ENCODE assay signal across 13 cellular contexts in genomic region chr6:4780360-4780812, GRCh38. TPM values are rescaled to one million over a fixed set of nuclear protein-coding genes. Genes with fewer than 3 reads are reported as not detected.
DNase-seq lines count a peak whose midpoint lies in the region; ATAC-seq and TF ChIP-seq lines count a peak whose summit lies in the region.
"Had no signal": no experiment of that assay in that cellular context is flagged by ENCODE, and none has a peak within 500 bp of the region (broad histone marks: within the 10 kb centered on the region; RNA-seq: fewer than 3 reads in every experiment).

No MANE protein-coding gene starts in this region.

- H3K9me3 Mint-ChIP-seq in activated T-cell treated with anti-CD3 and anti-CD28 coated beads, Interleukin-2, amount 50 U/mL, for 24 hours: peaks cover 19% of the 10 kb centered on the region

- no peaks in the 10 kb centered on the region for H3K27me3 ChIP-seq in colonic mucosa
- H3K27me3 ChIP-seq: testis had no signal

- H3K4me1 Mint-ChIP-seq in activated T-cell treated with anti-CD3 and anti-CD28 coated beads, Interleukin-2, amount 50 U/mL, for 24 hours (ENCODE audit: low read depth): peaks cover 68% of the 10 kb centered on the region

- H3K27me3 Mint-ChIP-seq in activated T-cell treated with anti-CD3 and anti-CD28 coated beads, Interleukin-2, amount 50 U/mL, for 24 hours: no peaks in the 10 kb centered on the region

- no peak for TF ChIP-seq CTCF in colonic mucosa (IDR thresholded peaks at IDR 0.05)

- H3K4me3 ChIP-seq in colonic mucosa: no peak overlapping the region
- H3K4me3 ChIP-seq: testis had no signal

- H3K9me3 ChIP-seq in colonic mucosa: no peaks in the 10 kb centered on the region
- H3K9me3 ChIP-seq: testis had no signal

- H3K4me3 Mint-ChIP-seq in activated T-cell treated with anti-CD3 and anti-CD28 coated beads, Interleukin-2, amount 50 U/mL, for 24 hours: no peak overlapping the region

- no peak overlapping the region for H3K27ac ChIP-seq in colonic mucosa
- H3K27ac ChIP-seq: testis had no signal

- ATAC-seq in HG02885 (IDR thresholded peaks at IDR 0.05; ENCODE audit: poor library complexity, unreplicated experiment): no peak

- intact Hi-C loops in colonic mucosa (cut with DNase I): no loop called here
- intact Hi-C loops in posterior cingulate gyrus (cut with DNase I): no loop called here

- DNase-seq in NCI-H82 (lab: John Stamatoyannopoulos, UW) (peak; percentile 34), NCI-H82 treated with DMSO at 0.1 percent for 48 hours (lab: John Stamatoyannopoulos, UW; ENCODE audit: unreplicated experiment) (no peak), NCI-H226 (peak; percentile 39), colonic mucosa (peak; percentile 50), renal cortical epithelial cell (ENCODE audit: low read depth) (peak; percentile 55), posterior cingulate gyrus (no peak)
- DNase-seq in activated T-cell treated with anti-CD3 and anti-CD28 coated beads, Interleukin-2, amount 50 U/mL, for 24 hours: no peak
- DNase-seq: 8988T; activated T-cell treated with anti-CD3 and anti-CD28 coated beads, Interleukin-2, amount 50 U/mL, for 1 hour; NCI-H510A treated with DMSO at 0.1 percent for 48 hours; SHP77; testis had no signal

- peaks cover 11% of the 10 kb centered on the region for H3K36me3 Mint-ChIP-seq in activated T-cell treated with anti-CD3 and anti-CD28 coated beads, Interleukin-2, amount 50 U/mL, for 24 hours (ENCODE audit: low read depth)

- peaks cover 5% of the 10 kb centered on the region for H3K4me1 ChIP-seq in colonic mucosa

- H3K9ac ChIP-seq in colonic mucosa (ENCODE audit: low read depth in 2 of 2, low read length in 2 of 2): no peak overlapping the region

- H3K27ac Mint-ChIP-seq in activated T-cell treated with anti-CD3 and anti-CD28 coated beads, Interleukin-2, amount 50 U/mL, for 24 hours: no peak overlapping the region

- H3K36me3 ChIP-seq in colonic mucosa: no peaks in the 10 kb centered on the region

RNA-seq across cellular contexts. Expression of gene CDYL, which starts 4.2 kb away (rescaled TPM):
- total RNA-seq in colonic mucosa (10 to 100 TPM; 44.3 to 48.6 TPM), renal cortical epithelial cell (25.2 and 32.0 TPM in 2 replicates)

Comparison
In these comparisons a context has a peak if more than half of its experiments do, and no peak if none do; other contexts are left out.
1. DNase-seq: peak in NCI-H82 (single experiment), NCI-H226 (single experiment), colonic mucosa (single experiment) and renal cortical epithelial cell (single experiment); none in NCI-H82 treated with DMSO at 0.1 percent for 48 hours (single experiment), activated T-cell treated with anti-CD3 and anti-CD28 coated beads, Interleukin-2, amount 50 U/mL, for 24 hours (single experiment) and posterior cingulate gyrus (0 of 10).